16 cellular contexts compared by ENCODE assay signal in the genomic region with DNA sequence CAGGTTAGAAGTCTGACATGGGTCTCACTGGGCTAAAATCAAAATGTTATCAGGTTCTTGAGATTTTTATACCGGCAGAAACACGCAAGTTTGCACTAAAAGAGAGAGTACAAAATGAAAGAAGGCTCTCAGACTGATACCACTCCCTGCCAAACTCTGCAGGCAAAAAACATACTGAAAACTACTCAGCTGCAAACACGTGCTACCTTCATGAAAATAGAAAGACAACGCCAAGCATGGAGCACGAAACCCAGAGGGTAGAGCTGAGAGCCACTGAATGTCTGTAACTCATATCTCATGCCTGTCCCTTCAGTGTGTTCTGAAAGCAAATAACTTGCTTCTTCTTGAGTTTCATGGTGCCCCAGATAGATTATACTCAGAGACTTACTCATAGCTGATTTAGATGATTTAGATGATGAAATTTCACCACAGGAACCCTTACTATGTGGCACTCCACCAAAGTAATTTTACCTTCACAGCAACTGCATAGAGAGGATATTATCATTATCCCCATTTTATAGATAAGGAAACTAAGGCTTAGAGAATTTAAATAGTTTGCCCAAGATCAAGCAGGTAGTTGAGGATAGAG.
DNase-seq lines count a peak whose midpoint lies in the region; ATAC-seq and TF ChIP-seq lines count a peak whose summit lies in the region.
"Had no signal": no experiment of that assay in that cellular context is flagged by ENCODE, and none has a peak within 500 bp of the region (broad histone marks: within the 10 kb centered on the region; RNA-seq: fewer than 3 reads in every experiment).

No MANE protein-coding gene starts in this region.

- H3K4me3 ChIP-seq in AG09309 (ENCODE audit: control insufficient read depth, low read depth, low read length) (no peak overlapping the region), cardiac fibroblast (replicated peaks in 1 of 2; ENCODE audit: low read depth in 2 of 2, low read length in 2 of 2) (no peak overlapping the region)
- H3K4me3 ChIP-seq: lung, vagina had no signal

- ATAC-seq in GM19351 (IDR thresholded peaks at IDR 0.05; ENCODE audit: unreplicated experiment) = peak; percentile 52
- ATAC-seq in HG03196 (IDR thresholded peaks at IDR 0.05; ENCODE audit: unreplicated experiment) = no peak
- ATAC-seq in HG02571 (IDR thresholded peaks at IDR 0.05; ENCODE audit: unreplicated experiment) = no peak
- ATAC-seq: HCT116 had no signal

- no peak for TF ChIP-seq CTCF in AG09309 (IDR thresholded peaks at IDR 0.05; ENCODE audit: control insufficient read depth, insufficient read depth, low read depth, low read length, missing control alignments)
- no peak for TF ChIP-seq CTCF in cardiac fibroblast (IDR thresholded peaks at IDR 0.05; ENCODE audit: low read depth, low read length)

- DNase-seq in AG09309 (ENCODE audit: low read depth) (peak; percentile 39), M059J (ENCODE audit: low read depth) (peak; percentile 47), cardiac fibroblast (ENCODE audit: low read depth in 2 of 2) (peak; percentile 20 to 57), HK-2 (ENCODE audit: unreplicated experiment) (no peak), activated gamma-delta T cell (lab: John Stamatoyannopoulos, UW) (no peak)
- DNase-seq: activated CD8-positive, alpha-beta memory T cell treated with anti-CD3 and anti-CD28 coated beads, Interleukin-2, amount 50 U/mL, for 4 hours; GDM1; hippocampal formation; NCI-H2227 treated with DMSO at 0.1 percent for 48 hours; SHP77 had no signal

Comparison
In these comparisons a context has a peak if more than half of its experiments do, and no peak if none do; other contexts are left out.
1. DNase-seq: peak in AG09309 (single experiment), M059J (single experiment) and cardiac fibroblast (2 of 2); none in HK-2 (single experiment) and activated gamma-delta T cell (single experiment).